12 cellular contexts compared by ENCODE assay signal in genomic region chr11:13140873-13141655, GRCh38.
DNase-seq lines count a peak whose midpoint lies in the region; ATAC-seq, FAIRE-seq and TF ChIP-seq lines count a peak whose summit lies in the region.
"Had no signal": no experiment of that assay in that cellular context is flagged by ENCODE, and none has a peak within 500 bp of the region (broad histone marks: within the 10 kb centered on the region; RNA-seq: fewer than 3 reads in every experiment).

No MANE protein-coding gene starts in this region.

- no peak for TF ChIP-seq CTCF in uterus (IDR thresholded peaks at IDR 0.05)

- intact Hi-C loops in uterus (cut with DNase I; ENCODE audit: low total_unique reads): no loop called here

- H3K36me3 ChIP-seq in small intestine (ENCODE audit: control insufficient read depth in 2 of 2, insufficient read depth in 2 of 2, low read length in 2 of 2) (no peaks in the 10 kb centered on the region), uterus (no peaks in the 10 kb centered on the region)

- FAIRE-seq in small intestine (lab: Jason Lieb, UNC): no peak

- H3K27ac ChIP-seq in small intestine (ENCODE audit: low read depth in 1 of 2, low read length in 1 of 2) (peak overlapping the region; percentile 73 to 74), uterus (no peak overlapping the region)
- H3K27ac ChIP-seq: KMS-11 had no signal

- 61 to 78% (median 67%) methylated on average over 10 of the region's 10 CpGs for WGBS in small intestine, 3 donors

- DNase-seq in NCI-H2029 treated with DMSO at 0.1 percent for 48 hours (lab: John Stamatoyannopoulos, UW) (peak; percentile 81), small intestine (no peak), uterus (no peak)
- DNase-seq: activated CD4-positive, alpha-beta T cell treated with anti-CD3 and anti-CD28 coated beads, Interleukin-2, amount 50 U/mL, for 1 hour had no signal

- H3K27me3 ChIP-seq in small intestine (ENCODE audit: control insufficient read depth in 2 of 2, insufficient read depth in 2 of 2, low read length in 2 of 2): no peaks in the 10 kb centered on the region
- no peaks in the 10 kb centered on the region for H3K27me3 ChIP-seq in uterus

- peak; percentile 11 for ATAC-seq in GM19395 (IDR thresholded peaks at IDR 0.05; ENCODE audit: unreplicated experiment)
- ATAC-seq in esophagus mucosa: peak; percentile 51
- ATAC-seq in GM21786 (IDR thresholded peaks at IDR 0.05; ENCODE audit: unreplicated experiment): no peak
- ATAC-seq in GM21825 (IDR thresholded peaks at IDR 0.05; ENCODE audit: unreplicated experiment): no peak
- ATAC-seq in HG03565 (IDR thresholded peaks at IDR 0.05; ENCODE audit: unreplicated experiment): no peak
- ATAC-seq: activated naive CD4-positive, alpha-beta T cell treated with anti-CD3 and anti-CD28 coated beads, Interleukin-2, amount 50 U/mL, for 72 hours; Panc1 had no signal

- TF ChIP-seq POLR2A in uterus (IDR thresholded peaks at IDR 0.05): no peak

- no peak overlapping the region for H3K4me3 ChIP-seq in small intestine (ENCODE audit: low read depth in 1 of 2, low read length in 2 of 2)
- no peak overlapping the region for H3K4me3 ChIP-seq in uterus

- peaks cover 4 to 9% of the 10 kb centered on the region in 2 donors for H3K4me1 ChIP-seq in small intestine (ENCODE audit: control insufficient read depth in 2 of 2, insufficient read depth in 1 of 2, low read depth in 1 of 2, low read length in 1 of 2)
- no peaks in the 10 kb centered on the region for H3K4me1 ChIP-seq in uterus

- no peaks in the 10 kb centered on the region for H3K9me3 ChIP-seq in small intestine (ENCODE audit: control insufficient read depth, low read depth)
- no peaks in the 10 kb centered on the region for H3K9me3 ChIP-seq in uterus

Comparison
In these comparisons a context has a peak if more than half of its experiments do, and no peak if none do; other contexts are left out.
1. ATAC-seq: peak in GM19395 (single experiment) and esophagus mucosa (single experiment); none in GM21786 (single experiment), GM21825 (single experiment) and HG03565 (single experiment).
2. H3K27ac ChIP-seq: peak in small intestine (2 of 2); none in uterus (0 of 2).